In the genomic region with DNA sequence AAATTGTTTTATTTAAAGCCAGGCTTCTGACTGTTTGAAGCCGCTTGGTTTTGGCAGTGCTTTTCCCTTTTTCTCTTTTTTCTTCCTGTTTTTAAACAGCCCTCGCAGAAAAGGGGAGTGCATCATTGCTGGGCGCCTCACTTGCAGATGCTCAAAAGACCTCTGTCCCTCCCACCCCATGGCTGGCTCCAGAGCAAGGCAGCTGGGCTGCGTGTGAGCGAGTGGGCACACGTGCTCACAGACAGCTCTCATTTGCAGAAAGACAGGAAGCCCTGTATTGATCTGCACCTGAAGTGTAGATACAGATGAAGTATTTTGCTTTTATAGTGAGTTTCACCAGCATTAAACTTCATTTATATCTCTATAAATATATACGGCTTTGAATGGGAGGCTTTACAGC, we compare ENCODE assay signal across 15 cellular contexts.
"Had no signal": no experiment of that assay in that cellular context is flagged by ENCODE, and none has a peak within 500 bp of the region (broad histone marks: within the 10 kb centered on the region; RNA-seq: fewer than 3 reads in every experiment).

No MANE protein-coding gene starts in this region.

- H3K9me3 ChIP-seq: left ventricle myocardium inferior, lower lobe of right lung, stomach, thoracic aorta, transverse colon had no signal

- DNase-seq: effector memory CD8-positive, alpha-beta T cell; foreskin keratinocyte; kidney; left cardiac atrium; left ventricle myocardium inferior; lower lobe of right lung; natural killer cell; right cardiac atrium; small intestine; stimulated activated CD4-positive, alpha-beta T cell treated with anti-CD3 and anti-CD28 coated beads, Interleukin-12 subunit alpha, Interleukin-12 subunit beta, amount 100 ng/mL, for 4 hours; stimulated activated naive CD4-positive, alpha-beta T cell; stomach; transverse colon had no signal

- H3K36me3 ChIP-seq: left ventricle myocardium inferior, lower lobe of right lung, stomach, thoracic aorta, transverse colon had no signal

- H3K4me1 ChIP-seq: foreskin keratinocyte, left ventricle myocardium inferior, lower lobe of right lung, stomach, transverse colon had no signal

- H3K4me3 ChIP-seq: hepatocyte, left ventricle myocardium inferior, lower lobe of right lung, stomach, thoracic aorta, transverse colon had no signal

- H3K27me3 ChIP-seq: foreskin keratinocyte, transverse colon had no signal

- ATAC-seq: effector memory CD8-positive, alpha-beta T cell; foreskin keratinocyte; left cardiac atrium; lower lobe of right lung; natural killer cell; right cardiac atrium had no signal
